ENCODE assay signal across 14 cellular contexts in the genomic region with DNA sequence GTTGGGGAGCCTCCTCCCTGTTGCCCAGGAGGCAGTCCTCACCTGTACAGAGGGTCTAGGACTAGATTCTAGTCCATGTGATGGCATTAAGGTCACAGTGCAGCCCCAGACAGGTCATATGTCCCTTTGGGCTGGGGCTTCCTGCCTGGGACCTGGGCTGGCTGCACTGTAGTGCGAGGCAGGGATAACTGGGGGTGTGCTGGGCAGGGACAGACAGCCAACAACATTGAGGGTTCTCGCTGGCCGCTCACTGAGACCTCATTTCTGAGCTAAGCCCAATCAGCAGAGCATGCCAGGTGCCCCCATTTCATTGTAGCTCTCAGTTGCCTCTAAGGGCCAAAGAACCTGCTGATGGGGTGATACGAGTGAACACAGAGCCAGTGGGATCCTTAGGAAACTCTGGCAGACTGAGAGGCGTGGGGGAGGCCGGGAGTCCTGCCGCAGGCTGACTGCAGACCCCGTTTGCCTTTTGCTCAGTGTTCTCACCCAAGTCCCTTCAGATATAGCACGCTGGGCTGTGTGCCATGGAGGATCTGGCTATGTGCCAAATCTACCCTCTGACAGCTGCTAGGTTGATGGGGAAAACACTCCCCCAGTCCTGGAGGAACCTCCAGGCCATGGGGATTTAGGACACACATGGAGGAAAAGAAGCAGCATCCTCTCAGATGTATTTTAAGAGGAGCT. TPM values are rescaled to one million over a fixed set of nuclear protein-coding genes. Genes with fewer than 3 reads are reported as not detected.
DNase-seq lines count a peak whose midpoint lies in the region; ATAC-seq and TF ChIP-seq lines count a peak whose summit lies in the region.
"Had no signal": no experiment of that assay in that cellular context is flagged by ENCODE, and none has a peak within 500 bp of the region (broad histone marks: within the 10 kb centered on the region; RNA-seq: fewer than 3 reads in every experiment).

No MANE protein-coding gene starts in this region.

- no peak overlapping the region for H3K4me3 Mint-ChIP-seq in activated T-helper 17 cell treated with anti-CD3 and anti-CD28 coated beads, Interleukin-2, amount 50 U/mL, for 72 hours
- H3K4me3 Mint-ChIP-seq in activated CD4-positive, alpha-beta T cell treated with anti-CD3 and anti-CD28 coated beads, Interleukin-2, amount 10 ng/mL, durations not matched to agents 24 days and 14 days: no peak overlapping the region
- H3K4me3 Mint-ChIP-seq: activated naive CD4-positive, alpha-beta T cell treated with anti-CD3 and anti-CD28 coated beads, Interleukin-2, amount 10 ng/mL, durations not matched to agents 7 days and 5 days; central memory CD8-positive, alpha-beta T cell had no signal

- CTCF ChIA-PET in A673 (lab: Charles Lee): no interaction called here

- no peaks in the 10 kb centered on the region for H3K36me3 Mint-ChIP-seq in activated T-helper 17 cell treated with anti-CD3 and anti-CD28 coated beads, Interleukin-2, amount 50 U/mL, for 72 hours (ENCODE audit: low read depth)
- no peaks in the 10 kb centered on the region for H3K36me3 Mint-ChIP-seq in activated CD4-positive, alpha-beta T cell treated with anti-CD3 and anti-CD28 coated beads, Interleukin-2, amount 10 ng/mL, durations not matched to agents 24 days and 14 days (ENCODE audit: low read depth)
- H3K36me3 Mint-ChIP-seq: activated naive CD4-positive, alpha-beta T cell treated with anti-CD3 and anti-CD28 coated beads, Interleukin-2, amount 10 ng/mL, durations not matched to agents 7 days and 5 days had no signal

- H3K4me3 ChIP-seq in A673 (ENCODE audit: low read depth, low read length, poor library complexity, severe bottlenecking): no peak overlapping the region
- H3K4me3 ChIP-seq in right cardiac atrium (ENCODE audit: low read length): no peak overlapping the region

- no peak for TF ChIP-seq CTCF in A673 (conservative IDR thresholded peaks at IDR 0.05; ENCODE audit: low read depth, low read length)

- H3K36me3 ChIP-seq in A673 (ENCODE audit: insufficient read depth, low read length, poor library complexity, severe bottlenecking): no peaks in the 10 kb centered on the region

- H3K27ac ChIP-seq in A673 (ENCODE audit: low read depth, low read length, poor library complexity, severe bottlenecking) (no peak overlapping the region), right cardiac atrium (ENCODE audit: low read length) (peak overlapping the region; percentile 2)

- peak; percentile 43 for DNase-seq in A673 (ENCODE audit: low spot score)
- DNase-seq in NCI-H1105 (lab: John Stamatoyannopoulos, UW): peak; percentile 84
- DNase-seq in right cardiac atrium: peak in 2 of 3 donors; percentile 79 to 83
- no peak for DNase-seq in activated CD4-positive, alpha-beta T cell treated with anti-CD3 and anti-CD28 coated beads, Interleukin-2, amount 10 ng/mL, durations not matched to agents 24 days and 14 days
- no peak for DNase-seq in NCI-H526 (lab: John Stamatoyannopoulos, UW)
- DNase-seq: activated naive CD4-positive, alpha-beta T cell treated with anti-CD3 and anti-CD28 coated beads, Interleukin-2, amount 10 ng/mL, durations not matched to agents 7 days and 5 days; NCI-H187; RPMI8226; stimulated activated naive CD4-positive, alpha-beta T cell treated with Interleukin-2 at 50 U/mL for 16 hours had no signal

- no peaks in the 10 kb centered on the region for H3K9me3 Mint-ChIP-seq in activated T-helper 17 cell treated with anti-CD3 and anti-CD28 coated beads, Interleukin-2, amount 50 U/mL, for 72 hours
- no peaks in the 10 kb centered on the region for H3K9me3 Mint-ChIP-seq in activated CD4-positive, alpha-beta T cell treated with anti-CD3 and anti-CD28 coated beads, Interleukin-2, amount 10 ng/mL, durations not matched to agents 24 days and 14 days
- H3K9me3 Mint-ChIP-seq: activated naive CD4-positive, alpha-beta T cell treated with anti-CD3 and anti-CD28 coated beads, Interleukin-2, amount 10 ng/mL, durations not matched to agents 7 days and 5 days; central memory CD8-positive, alpha-beta T cell had no signal

- H3K27me3 ChIP-seq in A673 (replicated peaks; ENCODE audit: insufficient read depth, low read depth, low read length, poor library complexity) (no peaks in the 10 kb centered on the region), right cardiac atrium (ENCODE audit: control insufficient read depth, insufficient read depth) (no peaks in the 10 kb centered on the region)

- H3K4me1 ChIP-seq in A673 (ENCODE audit: insufficient read depth, low read length, poor library complexity, severe bottlenecking) (no peaks in the 10 kb centered on the region), right cardiac atrium (ENCODE audit: control insufficient read depth, insufficient read depth, low read length) (peaks cover 29% of the 10 kb centered on the region)

- ATAC-seq in activated T-helper 17 cell treated with anti-CD3 and anti-CD28 coated beads, Interleukin-2, amount 50 U/mL, for 72 hours (replicated peaks): peak; percentile 12
- peak; percentile 4 to 22 for ATAC-seq in right cardiac atrium
- ATAC-seq in GM21786 (IDR thresholded peaks at IDR 0.05; ENCODE audit: unreplicated experiment): no peak
- no peak for ATAC-seq in GM19397 (IDR thresholded peaks at IDR 0.05; ENCODE audit: unreplicated experiment)
- ATAC-seq: HCT116 had no signal

- H3K27ac Mint-ChIP-seq in activated T-helper 17 cell treated with anti-CD3 and anti-CD28 coated beads, Interleukin-2, amount 50 U/mL, for 72 hours: no peak overlapping the region
- no peak overlapping the region for H3K27ac Mint-ChIP-seq in activated CD4-positive, alpha-beta T cell treated with anti-CD3 and anti-CD28 coated beads, Interleukin-2, amount 10 ng/mL, durations not matched to agents 24 days and 14 days
- H3K27ac Mint-ChIP-seq: activated naive CD4-positive, alpha-beta T cell treated with anti-CD3 and anti-CD28 coated beads, Interleukin-2, amount 10 ng/mL, durations not matched to agents 7 days and 5 days had no signal

- H3K4me1 Mint-ChIP-seq in activated T-helper 17 cell treated with anti-CD3 and anti-CD28 coated beads, Interleukin-2, amount 50 U/mL, for 72 hours: no peaks in the 10 kb centered on the region
- peaks cover 2% of the 10 kb centered on the region for H3K4me1 Mint-ChIP-seq in activated CD4-positive, alpha-beta T cell treated with anti-CD3 and anti-CD28 coated beads, Interleukin-2, amount 10 ng/mL, durations not matched to agents 24 days and 14 days
- H3K4me1 Mint-ChIP-seq: activated naive CD4-positive, alpha-beta T cell treated with anti-CD3 and anti-CD28 coated beads, Interleukin-2, amount 10 ng/mL, durations not matched to agents 7 days and 5 days; central memory CD8-positive, alpha-beta T cell had no signal

- intact Hi-C loops in A673 (cut with micrococcal nuclease; ENCODE audit: unreplicated experiment) (no loop called here), right cardiac atrium (cut with DNase I) (loop anchor here in 2 of 4 donors (5.0 kb wide), 1 partner anchor 43 kb away; no protein-coding TSS in a partner anchor)
- intact Hi-C loops in activated CD4-positive, alpha-beta T cell treated with anti-CD3 and anti-CD28 coated beads, Interleukin-2, amount 10 ng/mL, durations not matched to agents 24 days and 14 days (cut with micrococcal nuclease): loop anchor here (10.0 kb wide), 1 partner anchor 350 kb away; no protein-coding TSS in a partner anchor

- WGBS in right cardiac atrium: 34% methylated on average over 9 of the region's 9 CpGs

- H3K9me3 ChIP-seq in A673 (ENCODE audit: low read depth, low read length, poor library complexity, severe bottlenecking) (no peaks in the 10 kb centered on the region), right cardiac atrium (ENCODE audit: control insufficient read depth, low read length) (no peaks in the 10 kb centered on the region)

- no TSS peak for BruUV-seq in A673 (replicated peaks; lab: Mats Ljungman, UMichigan)

- H3K27me3 Mint-ChIP-seq in activated T-helper 17 cell treated with anti-CD3 and anti-CD28 coated beads, Interleukin-2, amount 50 U/mL, for 72 hours: peaks cover 5% of the 10 kb centered on the region
- H3K27me3 Mint-ChIP-seq in activated CD4-positive, alpha-beta T cell treated with anti-CD3 and anti-CD28 coated beads, Interleukin-2, amount 10 ng/mL, durations not matched to agents 24 days and 14 days: peaks cover 2% of the 10 kb centered on the region

- POLR2A ChIA-PET in A673 (lab: Charles Lee; ENCODE audit: low non-redundant PET): no interaction called here

RNA-seq across cellular contexts. Expression of gene DYSF, which starts 51.9 kb away (rescaled TPM):
- total RNA-seq in A673 (2021) (0.04 and 0.24 TPM in 2 replicates), right cardiac atrium (10 to 100 TPM; 42.0 to 49.4 (median 43.8) TPM)
- total RNA-seq in activated T-helper 17 cell treated with anti-CD3 and anti-CD28 coated beads, Interleukin-2, amount 50 U/mL, for 72 hours: under 1 TPM in 1 of 2 donors, not detected in 1; 0.71 TPM
- 36.7 TPM for polyA plus RNA-seq in right cardiac atrium
- 0.36 TPM in 1 of 2 replicates, not detected in the other for total RNA-seq in activated CD4-positive, alpha-beta T cell treated with anti-CD3 and anti-CD28 coated beads, Interleukin-2, amount 10 ng/mL, durations not matched to agents 24 days and 14 days

Comparison
In these comparisons a context has a peak if more than half of its experiments do, and no peak if none do; other contexts are left out.
1. DNase-seq: peak in A673 (single experiment), NCI-H1105 (single experiment) and right cardiac atrium (2 of 3); none in activated CD4-positive, alpha-beta T cell treated with anti-CD3 and anti-CD28 coated beads, Interleukin-2, amount 10 ng/mL, durations not matched to agents 24 days and 14 days (single experiment) and NCI-H526 (0 of 2).
2. ATAC-seq: peak in activated T-helper 17 cell treated with anti-CD3 and anti-CD28 coated beads, Interleukin-2, amount 50 U/mL, for 72 hours (single experiment) and right cardiac atrium (2 of 2); none in GM21786 (single experiment) and GM19397 (single experiment).
3. RNA of gene DYSF, which starts 51.9 kb away (total RNA-seq): 42.0 to 49.4 TPM in right cardiac atrium; 0.71 TPM in activated T-helper 17 cell treated with anti-CD3 and anti-CD28 coated beads, Interleukin-2, amount 50 U/mL, for 72 hours, 0.04 to 0.24 TPM in A673 and 0.36 TPM in activated CD4-positive, alpha-beta T cell treated with anti-CD3 and anti-CD28 coated beads, Interleukin-2, amount 10 ng/mL, durations not matched to agents 24 days and 14 days; every median in the first group is over 10 times any median in the second.